Comparison of ENCODE assay signal across 8 cellular contexts in genomic region chr2:74472086-74472944, GRCh38. TPM values are rescaled to one million over a fixed set of nuclear protein-coding genes. Genes with fewer than 3 reads are reported as not detected.
DNase-seq lines count a peak whose midpoint lies in the region; ATAC-seq, FAIRE-seq and TF ChIP-seq lines count a peak whose summit lies in the region.

Gene MRPL53, minus strand, starts transcription at chr2:74472680. Its CDS starts 20 bp downstream, at chr2:74472660.

- no peak for FAIRE-seq in keratinocyte (lab: Jason Lieb, UNC)

- ATAC-seq in GM18907 (IDR thresholded peaks at IDR 0.05; ENCODE audit: unreplicated experiment) (peak; percentile 89), HG03139 (IDR thresholded peaks at IDR 0.05; ENCODE audit: unreplicated experiment) (peak; percentile 86)
- ATAC-seq in activated CD4-positive, CD25-positive, alpha-beta regulatory T cell treated with anti-CD3 and anti-CD28 coated beads, Interleukin-2, amount 50 U/mL, for 24 hours, result peak; percentile 94 to 97
- peak; percentile 96 for ATAC-seq in central memory CD8-positive, alpha-beta T cell (replicated peaks; ENCODE audit: extremely low read depth, poor library complexity, severe bottlenecking)

- H3K36me3 ChIP-seq in keratinocyte (ENCODE audit: control insufficient read depth in 2 of 2, extremely low read depth in 1 of 2, insufficient read depth in 2 of 2, low read length in 2 of 2), result peaks cover 11 to 12% of the 10 kb centered on the region in 2 experiments

- peak within 1 kb of the TSS; percentile 67 to 99 (median 75) for H3K4me3 ChIP-seq in keratinocyte (ENCODE audit: control insufficient read depth in 2 of 3, extremely low read depth in 1 of 3, insufficient read depth in 2 of 3, low read depth in 1 of 3, low read length in 3 of 3)

- peak within 1 kb of the TSS; percentile 93 for H3K9ac ChIP-seq in keratinocyte (ENCODE audit: control insufficient read depth, extremely low read depth, insufficient read depth, low read length)

- peak within 1 kb of the TSS; percentile 97 for H3K4me3 Mint-ChIP-seq in central memory CD8-positive, alpha-beta T cell

- H3K9me3 ChIP-seq in keratinocyte (ENCODE audit: control insufficient read depth, low read depth, low read length), result no peaks in the 10 kb centered on the region

- peaks cover 9% of the 10 kb centered on the region for H3K4me1 ChIP-seq in keratinocyte (ENCODE audit: control insufficient read depth, extremely low read depth, insufficient read depth, low read length)

- no peaks in the 10 kb centered on the region for H4K20me1 ChIP-seq in keratinocyte (ENCODE audit: control insufficient read depth, extremely low read depth, insufficient read depth, low read length)

- H3K27me3 ChIP-seq in keratinocyte (ENCODE audit: control insufficient read depth, extremely low read depth, insufficient read depth, low read length), result no peaks in the 10 kb centered on the region

- peaks cover 24% of the 10 kb centered on the region for H3K4me1 Mint-ChIP-seq in central memory CD8-positive, alpha-beta T cell

- H3K27ac ChIP-seq in keratinocyte (ENCODE audit: control insufficient read depth, insufficient read depth, low read length), result peak within 1 kb of the TSS; percentile 89

- TF ChIP-seq CTCF in keratinocyte (optimal IDR thresholded peaks at IDR 0.05 in 1 of 3, IDR thresholded peaks at IDR 0.05 in 1 of 3, conservative IDR thresholded peaks at IDR 0.05 in 1 of 3; ENCODE audit: extremely low read depth in 1 of 3, insufficient read depth in 2 of 3, low read length in 3 of 3), result no peak

- H3K36me3 Mint-ChIP-seq in central memory CD8-positive, alpha-beta T cell (ENCODE audit: insufficient read depth), result peaks cover 29% of the 10 kb centered on the region

- no peaks in the 10 kb centered on the region for H3K79me2 ChIP-seq in keratinocyte (ENCODE audit: control insufficient read depth, insufficient read depth, low read length)

- no peaks in the 10 kb centered on the region for H3K9me3 Mint-ChIP-seq in central memory CD8-positive, alpha-beta T cell

- no peaks in the 10 kb centered on the region for H3K27me3 Mint-ChIP-seq in central memory CD8-positive, alpha-beta T cell

- dilution Hi-C loops in keratinocyte (cut with MboI; ENCODE audit: extremely low pct_ligation_motif_present, low sequenced_read_pairs), result no loop called here

- peak within 1 kb of the TSS; percentile 97 for H3K27ac Mint-ChIP-seq in central memory CD8-positive, alpha-beta T cell (ENCODE audit: low read depth)

- no peaks in the 10 kb centered on the region for H3K9me1 ChIP-seq in keratinocyte (ENCODE audit: control insufficient read depth, extremely low read depth, insufficient read depth, low read length)

- H2AFZ ChIP-seq in keratinocyte (ENCODE audit: control insufficient read depth, low read length), result peak within 1 kb of the TSS; percentile 95

- H3K4me2 ChIP-seq in keratinocyte (ENCODE audit: control insufficient read depth, extremely low read depth, insufficient read depth, low read depth, low read length), result peak within 1 kb of the TSS; percentile 97

- DNase-seq in AG08395 (ENCODE audit: low spot score) (peak; percentile 83), NCI-H446 (lab: John Stamatoyannopoulos, UW) (peak; percentile 91 to 94), keratinocyte (ENCODE audit: low read depth, low spot score) (no peak)
- DNase-seq in central memory CD8-positive, alpha-beta T cell (ENCODE audit: low spot score in 2 of 2), result peak; percentile 93 to 98
- peak; percentile 90 to 94 (median 92) for DNase-seq in stimulated activated CD4-positive, alpha-beta T cell treated with anti-CD3 and anti-CD28 coated beads, Interleukin-12 subunit alpha, Interleukin-12 subunit beta, amount 100 ng/mL, for 48 hours (ENCODE audit: low read depth in 2 of 3, low spot score in 1 of 3)

RNA-seq across cellular contexts. Expression of gene MRPL53, which starts in this region (rescaled TPM):
- polyA plus RNA-seq in keratinocyte, result 28.5 to 31.0 TPM (median 29.0 TPM) in 3 replicates
- 28.3 TPM for polyA plus RNA-seq in keratinocyte (2011; ENCODE audit: low read depth)
- 10.7 and 23.1 TPM in 2 replicates for polyA plus RNA-seq in keratinocyte (2011; cell fraction: cytosol; rRNA removed)
- 15.6 and 19.0 TPM in 2 replicates for polyA plus RNA-seq in keratinocyte (2011; cell fraction: nucleus; rRNA removed)
- 35.8 and 61.3 TPM in 2 replicates for polyA plus RNA-seq in keratinocyte (2012; ENCODE audit: low replicate concordance)
- 12.3 to 13.4 TPM (median 12.4 TPM) in 3 replicates for polyA minus RNA-seq in keratinocyte
- 34.0 TPM for polyA minus RNA-seq in keratinocyte (2011; cell fraction: cytosol; rRNA and poly(A)+ RNA removed)
- polyA minus RNA-seq in keratinocyte (2011; cell fraction: nucleus; rRNA and poly(A)+ RNA removed), result 5.9 and 7.7 TPM in 2 replicates
